9 cellular contexts compared by ENCODE assay signal in genomic region chr11:69049490-69049867, GRCh38. TPM values are rescaled to one million over a fixed set of nuclear protein-coding genes. Genes with fewer than 3 reads are reported as not detected.
DNase-seq lines count a peak whose midpoint lies in the region; ATAC-seq and TF ChIP-seq lines count a peak whose summit lies in the region.
"Had no signal": no experiment of that assay in that cellular context is flagged by ENCODE, and none has a peak within 500 bp of the region (broad histone marks: within the 10 kb centered on the region; RNA-seq: fewer than 3 reads in every experiment).

No MANE protein-coding gene starts in this region.

- peak overlapping the region; percentile 68 for H3K4me3 Mint-ChIP-seq in chondrocyte (ENCODE audit: unreplicated experiment)

- intact Hi-C loops in uterus (cut with DNase I; ENCODE audit: low total_unique reads) = no loop called here

- no peaks in the 10 kb centered on the region for H3K9me3 ChIP-seq in Peyer's patch
- H3K9me3 ChIP-seq in mesodermal cell (ENCODE audit: control insufficient read depth, low read length) = no peaks in the 10 kb centered on the region
- H3K9me3 ChIP-seq in uterus = no peaks in the 10 kb centered on the region

- H3K27ac ChIP-seq in Peyer's patch (peak overlapping the region; percentile 85 to 97 (median 90)), mesodermal cell (ENCODE audit: low read depth, low read length, severe bottlenecking) (no peak overlapping the region), uterus (peak overlapping the region; percentile 84 to 92)

- peaks cover 34% of the 10 kb centered on the region for H3K4me1 Mint-ChIP-seq in chondrocyte (ENCODE audit: low read depth)

- H3K4me3 ChIP-seq in GM12864 (ENCODE audit: low read depth, low read length) (peak overlapping the region; percentile 93), Peyer's patch (peak overlapping the region; percentile 77 to 97 (median 90)), mesodermal cell (ENCODE audit: extremely low read depth, insufficient read depth, low read length, poor library complexity, severe bottlenecking) (peak overlapping the region; percentile 89), uterus (peak overlapping the region; percentile 54 to 82)

- peaks cover 0 to 42% (median 4%) of the 10 kb centered on the region in 4 donors for H3K4me1 ChIP-seq in Peyer's patch
- peaks cover 16% of the 10 kb centered on the region for H3K4me1 ChIP-seq in mesodermal cell (ENCODE audit: control insufficient read depth, insufficient read depth, low read length, poor library complexity, severe bottlenecking)
- peaks cover 0 to 12% of the 10 kb centered on the region in 2 donors for H3K4me1 ChIP-seq in uterus

- H3K36me3 ChIP-seq in Peyer's patch (peaks cover 0 to 4% (median 0%) of the 10 kb centered on the region in 3 donors), mesodermal cell (ENCODE audit: control insufficient read depth, insufficient read depth, low read length) (peaks cover 10% of the 10 kb centered on the region), uterus (no peaks in the 10 kb centered on the region)

- peak overlapping the region; percentile 45 for H3K27ac Mint-ChIP-seq in chondrocyte (ENCODE audit: unreplicated experiment)

- WGBS in mesodermal cell (ENCODE audit: insufficient coverage in 2 of 2), 2 experiments = 43% methylated on average over 12 to 14 of the region's 15 CpGs

- H3K9me3 Mint-ChIP-seq in chondrocyte (ENCODE audit: low read depth) = no peaks in the 10 kb centered on the region

- no peak for TF ChIP-seq POLR2A in Peyer's patch (IDR thresholded peaks at IDR 0.05)
- TF ChIP-seq POLR2A in uterus (IDR thresholded peaks at IDR 0.05) = no peak

- ATAC-seq in HG02938 (IDR thresholded peaks at IDR 0.05; ENCODE audit: unreplicated experiment) (no peak), GM21737 (IDR thresholded peaks at IDR 0.05; ENCODE audit: unreplicated experiment) (no peak)

- H3K27me3 ChIP-seq in Peyer's patch = no peaks in the 10 kb centered on the region
- H3K27me3 ChIP-seq in uterus = no peaks in the 10 kb centered on the region

- TF ChIP-seq CTCF in GM12864 (IDR thresholded peaks at IDR 0.05; ENCODE audit: low read depth, low read length, missing control alignments) (no peak), Peyer's patch (IDR thresholded peaks at IDR 0.05) (no peak), chondrocyte (IDR thresholded peaks at IDR 0.05) (no peak), uterus (IDR thresholded peaks at IDR 0.05) (no peak)

- DNase-seq in GM12864 (ENCODE audit: low read depth) (no peak), Peyer's patch (no peak), chondrocyte (ENCODE audit: low spot score) (no peak), uterus (no peak), SHP77 (lab: John Stamatoyannopoulos, UW) (no peak)

- no peaks in the 10 kb centered on the region for H3K36me3 Mint-ChIP-seq in chondrocyte (ENCODE audit: low read depth)

- H3K27me3 Mint-ChIP-seq in chondrocyte (ENCODE audit: low read depth) = no peaks in the 10 kb centered on the region

RNA-seq across cellular contexts. Expression of gene TPCN2, which starts 0.7 kb away (rescaled TPM):
- 10 to 100 TPM; 22.4 to 42.5 (median 33.0) TPM for total RNA-seq in Peyer's patch
- total RNA-seq in chondrocyte = 12.3 to 18.1 TPM (median 12.6 TPM) in 3 replicates
- 8.9 TPM for polyA plus RNA-seq in mesodermal cell (2013, experiment 1 of 2)
- 7.7 TPM for polyA plus RNA-seq in mesodermal cell (2013, experiment 2 of 2)
- total RNA-seq in uterus = 10 to 100 TPM in 3 of 4 donors, 1 to 10 TPM in 1; 5.6 to 54.6 (median 17.7) TPM

RNA-seq across cellular contexts. Expression of gene MRGPRF, which starts 36.4 kb away (rescaled TPM):
- 10 to 100 TPM in 1 of 4 donors, 1 to 10 TPM in 3; 4.2 to 21.9 (median 5.2) TPM for total RNA-seq in Peyer's patch
- total RNA-seq in chondrocyte = 1.6 to 8.8 TPM (median 8.2 TPM) in 3 replicates
- polyA plus RNA-seq in mesodermal cell (2013, experiment 1 of 2) = 4.4 TPM
- polyA plus RNA-seq in mesodermal cell (2013, experiment 2 of 2) = 4.5 TPM
- 100 to 1,000 TPM in 1 of 4 donors, 10 to 100 TPM in 3; 52.6 to 173 (median 75.0) TPM for total RNA-seq in uterus
- total RNA-seq: RPMI7951 had no signal
